Comparison of ENCODE assay signal across 7 cellular contexts in the genomic region with DNA sequence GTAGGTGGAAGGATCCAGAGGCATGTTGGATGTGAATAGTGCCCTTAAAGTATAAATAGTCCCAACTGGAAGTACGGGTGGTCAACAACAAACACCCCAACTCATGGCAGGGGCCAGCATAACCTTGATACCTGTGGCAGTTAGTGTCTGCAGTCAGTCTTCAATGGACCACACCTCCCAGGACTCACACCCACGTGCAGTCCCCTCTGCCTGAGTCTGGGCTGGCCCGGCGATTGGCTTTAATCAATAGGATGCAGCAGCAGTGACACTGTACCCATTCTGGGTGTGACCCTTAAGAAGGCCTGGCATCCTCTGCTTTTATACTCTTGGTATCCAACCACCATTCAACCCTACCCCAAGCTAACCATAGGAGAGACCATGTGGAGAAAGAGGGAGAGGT. TPM values are rescaled to one million over a fixed set of nuclear protein-coding genes. Genes with fewer than 3 reads are reported as not detected.
"Had no signal": no experiment of that assay in that cellular context is flagged by ENCODE, and none has a peak within 500 bp of the region (broad histone marks: within the 10 kb centered on the region; RNA-seq: fewer than 3 reads in every experiment).

No MANE protein-coding gene starts in this region.

- H2AFZ ChIP-seq: GM23338 had no signal

- H3K4me2 ChIP-seq: GM23338 had no signal

- H3K9me3 Mint-ChIP-seq: GM23338, H9, IgD-negative memory B cell had no signal

- H3K36me3 Mint-ChIP-seq: IgD-negative memory B cell had no signal

- H3K4me3 ChIP-seq: GM23338 had no signal

- H3K4me3 Mint-ChIP-seq: GM23338, H9, IgD-negative memory B cell had no signal

- DNase-seq: H9, HCEC 1CT, KBM-7 had no signal

- H3K27ac Mint-ChIP-seq: GM23338, H9, IgD-negative memory B cell had no signal

- ATAC-seq: GM23338 had no signal

- H3K4me1 Mint-ChIP-seq: IgD-negative memory B cell had no signal

RNA-seq across cellular contexts. Expression of a gene that starts 18.6 kb away (rescaled TPM):
- total RNA-seq: GM23338, H1, H9, HT-29 had no signal
- polyA plus RNA-seq: GM23338, H1, IgD-negative memory B cell had no signal
